In genomic region chr5:149857499-149857898, GRCh38 we compare ENCODE assay signal across 1 cellular context.
TF ChIP-seq lines count a peak whose summit lies in the region.

No MANE protein-coding gene starts in this region.

TF ChIP-seq in GM23338, 12 proteins besides CTCF, POLR2A, EP300 and RAD21 (continued from another document):
- TF ChIP-seq ETS1 (IDR thresholded peaks at IDR 0.05): no peak
- no peak for TF ChIP-seq REST (IDR thresholded peaks at IDR 0.05; ENCODE audit: unreplicated experiment)
- TF ChIP-seq JUNB (IDR thresholded peaks at IDR 0.05; ENCODE audit: unreplicated experiment): no peak
- no peak for TF ChIP-seq STAT1 (IDR thresholded peaks at IDR 0.05; ENCODE audit: unreplicated experiment)
- TF ChIP-seq EZH2 (IDR thresholded peaks at IDR 0.05; ENCODE audit: low read depth, unreplicated experiment): no peak
